In the genomic region with DNA sequence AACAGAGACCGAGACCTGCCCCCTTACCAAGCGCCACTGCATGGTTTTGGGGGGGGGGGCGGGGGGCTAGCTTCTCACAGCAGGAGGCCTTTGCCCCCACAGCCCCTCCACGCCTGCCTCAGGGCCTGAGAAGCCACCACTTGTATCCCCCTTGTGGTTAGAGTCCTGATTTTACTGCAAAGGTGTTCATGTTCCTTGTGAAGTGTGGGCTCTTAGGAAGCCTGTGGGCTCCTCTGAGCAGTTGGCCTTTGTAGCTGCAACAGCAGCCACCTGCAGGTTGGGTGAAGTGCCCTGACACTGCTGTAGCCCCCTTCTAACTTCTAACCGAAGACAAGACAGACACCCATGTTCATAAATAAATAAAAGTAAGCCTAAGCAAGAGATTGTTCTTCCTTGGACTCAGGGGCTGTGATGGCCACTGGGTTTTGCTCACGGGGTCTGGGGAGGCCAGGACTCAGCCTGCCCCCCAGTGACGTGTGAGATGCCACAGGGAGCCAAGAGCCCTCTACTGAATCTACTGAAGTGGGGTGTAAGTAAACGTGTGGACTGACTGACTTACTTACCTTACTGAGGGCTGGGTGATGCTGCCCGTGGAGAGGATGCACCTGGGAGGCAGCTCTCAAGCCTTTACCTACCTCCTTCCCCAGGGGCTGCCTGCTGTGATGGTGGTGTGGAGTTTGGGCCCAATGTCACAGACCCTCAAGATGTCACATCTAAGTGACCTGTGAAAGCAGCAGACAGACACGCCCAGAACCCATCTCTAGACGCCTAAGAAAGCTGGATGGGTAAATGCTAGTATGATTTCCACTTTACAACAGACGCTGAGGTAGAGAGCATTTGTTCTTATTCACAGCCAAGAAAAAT, we compare ENCODE assay signal across 1 cellular context.
TF ChIP-seq lines count a peak whose summit lies in the region.

No MANE protein-coding gene starts in this region.

TF ChIP-seq in WTC11, 78 proteins besides CTCF, POLR2A, EP300 and RAD21 (continued from another document):
- TF ChIP-seq HMGXB4 (CRISPR knock-in tag; IDR thresholded peaks at IDR 0.05) (no peak), ZNF512 (CRISPR knock-in tag; IDR thresholded peaks at IDR 0.05; ENCODE audit: borderline replicate concordance) (no peak), ZNF532 (CRISPR knock-in tag; IDR thresholded peaks at IDR 0.05; ENCODE audit: borderline replicate concordance) (no peak), ZNF138 (CRISPR knock-in tag; conservative IDR thresholded peaks at IDR 0.05) (no peak), NR3C1 (CRISPR knock-in tag; conservative IDR thresholded peaks at IDR 0.05; ENCODE audit: low read depth) (no peak), PRRX2 (CRISPR knock-in tag; IDR thresholded peaks at IDR 0.05) (no peak)
- TF ChIP-seq, protein P1, sequence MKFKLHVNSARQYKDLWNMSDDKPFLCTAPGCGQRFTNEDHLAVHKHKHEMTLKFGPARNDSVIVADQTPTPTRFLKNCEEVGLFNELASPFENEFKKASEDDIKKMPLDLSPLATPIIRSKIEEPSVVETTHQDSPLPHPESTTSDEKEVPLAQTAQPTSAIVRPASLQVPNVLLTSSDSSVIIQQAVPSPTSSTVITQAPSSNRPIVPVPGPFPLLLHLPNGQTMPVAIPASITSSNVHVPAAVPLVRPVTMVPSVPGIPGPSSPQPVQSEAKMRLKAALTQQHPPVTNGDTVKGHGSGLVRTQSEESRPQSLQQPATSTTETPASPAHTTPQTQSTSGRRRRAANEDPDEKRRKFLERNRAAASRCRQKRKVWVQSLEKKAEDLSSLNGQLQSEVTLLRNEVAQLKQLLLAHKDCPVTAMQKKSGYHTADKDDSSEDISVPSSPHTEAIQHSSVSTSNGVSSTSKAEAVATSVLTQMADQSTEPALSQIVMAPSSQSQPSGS (CRISPR knock-in tag; IDR thresholded peaks at IDR 0.05; ENCODE audit: borderline replicate concordance, low read depth) = no peak
- TF ChIP-seq, protein P2, sequence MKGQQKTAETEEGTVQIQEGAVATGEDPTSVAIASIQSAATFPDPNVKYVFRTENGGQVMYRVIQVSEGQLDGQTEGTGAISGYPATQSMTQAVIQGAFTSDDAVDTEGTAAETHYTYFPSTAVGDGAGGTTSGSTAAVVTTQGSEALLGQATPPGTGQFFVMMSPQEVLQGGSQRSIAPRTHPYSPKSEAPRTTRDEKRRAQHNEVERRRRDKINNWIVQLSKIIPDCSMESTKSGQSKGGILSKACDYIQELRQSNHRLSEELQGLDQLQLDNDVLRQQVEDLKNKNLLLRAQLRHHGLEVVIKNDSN (CRISPR knock-in tag; IDR thresholded peaks at IDR 0.05) = no peak
TF ChIP-seq in WTC11: peak in this region for 0.
